Comparison of ENCODE assay signal across 35 cellular contexts in the genomic region with DNA sequence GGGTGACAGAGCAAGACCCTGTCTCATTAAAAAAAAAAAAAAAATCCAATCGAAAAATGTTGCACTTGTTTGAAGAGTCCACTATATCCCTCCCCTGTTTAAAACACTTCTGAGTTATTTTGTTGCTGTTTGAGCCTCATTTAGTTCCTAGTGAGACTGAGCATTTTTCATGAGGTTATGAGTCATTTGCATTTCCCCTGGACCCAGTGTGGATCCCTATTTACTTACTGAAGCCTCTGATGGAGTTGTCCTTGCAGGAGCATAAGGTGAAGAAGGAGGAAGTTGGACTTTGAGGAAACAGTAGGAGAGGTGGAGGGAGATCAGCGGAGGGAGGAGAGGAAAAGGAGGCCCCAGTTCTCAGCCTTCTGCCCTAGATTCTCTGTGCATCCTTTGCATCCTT. TPM values are rescaled to one million over a fixed set of nuclear protein-coding genes. Genes with fewer than 3 reads are reported as not detected.
"Had no signal": no experiment of that assay in that cellular context is flagged by ENCODE, and none has a peak within 500 bp of the region (broad histone marks: within the 10 kb centered on the region; RNA-seq: fewer than 3 reads in every experiment).

No MANE protein-coding gene starts in this region.

- H3K4me3 Mint-ChIP-seq: activated CD4-positive, alpha-beta memory T cell treated with anti-CD3 and anti-CD28 coated beads, Interleukin-2, amount 10 ng/mL, durations not matched to agents 7 days and 5 days; activated CD4-positive, alpha-beta T cell treated with anti-CD3 and anti-CD28 coated beads, Interleukin-2, amount 10 ng/mL, durations not matched to agents 7 days and 5 days; activated naive CD4-positive, alpha-beta T cell treated with anti-CD3 and anti-CD28 coated beads, Interleukin-2, amount 10 ng/mL, durations not matched to agents 7 days and 5 days; activated naive CD8-positive, alpha-beta T cell treated with anti-CD3 and anti-CD28 coated beads, Interleukin-2, amount 10 ng/mL, durations not matched to agents 7 days and 5 days; activated T-cell treated with anti-CD3 and anti-CD28 coated beads, Interleukin-2, amount 50 U/mL, for 24 hours; neural crest cell; stimulated activated memory B cell treated with anti-CD40 and anti-IgM and Interleukin-4, amounts not matched to agents 10 μg/mL and 1 μg/mL and 100 μg/mL, for 72 hours; stimulated activated naive CD8-positive, alpha-beta T cell treated with anti-CD3 and anti-CD28 coated beads, Interleukin-15, amount 100 ng/mL, for 72 hours; T-helper 17 cell; type B pancreatic cell; WTC11 had no signal

- H3K4me2 ChIP-seq: smooth muscle cell had no signal

- H3K27ac Mint-ChIP-seq: activated CD4-positive, alpha-beta memory T cell treated with anti-CD3 and anti-CD28 coated beads, Interleukin-2, amount 10 ng/mL, durations not matched to agents 7 days and 5 days; activated CD4-positive, alpha-beta T cell treated with anti-CD3 and anti-CD28 coated beads, Interleukin-2, amount 10 ng/mL, durations not matched to agents 7 days and 5 days; activated naive CD4-positive, alpha-beta T cell treated with anti-CD3 and anti-CD28 coated beads, Interleukin-2, amount 10 ng/mL, durations not matched to agents 7 days and 5 days; activated naive CD8-positive, alpha-beta T cell treated with anti-CD3 and anti-CD28 coated beads, Interleukin-2, amount 10 ng/mL, durations not matched to agents 7 days and 5 days; activated T-cell treated with anti-CD3 and anti-CD28 coated beads, Interleukin-2, amount 50 U/mL, for 24 hours; stimulated activated memory B cell treated with anti-CD40 and anti-IgM and Interleukin-4, amounts not matched to agents 10 μg/mL and 1 μg/mL and 100 μg/mL, for 72 hours; stimulated activated naive CD8-positive, alpha-beta T cell treated with anti-CD3 and anti-CD28 coated beads, Interleukin-15, amount 100 ng/mL, for 72 hours; T-helper 17 cell; type B pancreatic cell; WTC11 had no signal

- H3K36me3 ChIP-seq: brain microvascular endothelial cell, esophagus muscularis mucosa, heart right ventricle, left ventricle myocardium inferior, vagina had no signal

- H2AFZ ChIP-seq: parathyroid adenoma had no signal

- H3K79me2 ChIP-seq: parathyroid adenoma had no signal

- ATAC-seq: heart right ventricle; psoas muscle; stimulated activated memory B cell treated with anti-CD40 and anti-IgM and Interleukin-4, amounts not matched to agents 10 μg/mL and 1 μg/mL and 100 μg/mL, for 72 hours; stimulated activated naive CD8-positive, alpha-beta T cell treated with anti-CD3 and anti-CD28 coated beads, Interleukin-15, amount 100 ng/mL, for 72 hours; T-helper 17 cell; WTC11 had no signal

- H3K9me3 Mint-ChIP-seq: activated CD4-positive, alpha-beta memory T cell treated with anti-CD3 and anti-CD28 coated beads, Interleukin-2, amount 10 ng/mL, durations not matched to agents 7 days and 5 days; activated CD4-positive, alpha-beta T cell treated with anti-CD3 and anti-CD28 coated beads, Interleukin-2, amount 10 ng/mL, durations not matched to agents 7 days and 5 days; activated naive CD4-positive, alpha-beta T cell treated with anti-CD3 and anti-CD28 coated beads, Interleukin-2, amount 10 ng/mL, durations not matched to agents 7 days and 5 days; activated naive CD8-positive, alpha-beta T cell treated with anti-CD3 and anti-CD28 coated beads, Interleukin-2, amount 10 ng/mL, durations not matched to agents 7 days and 5 days; activated T-cell treated with anti-CD3 and anti-CD28 coated beads, Interleukin-2, amount 50 U/mL, for 24 hours; neural crest cell; stimulated activated memory B cell treated with anti-CD40 and anti-IgM and Interleukin-4, amounts not matched to agents 10 μg/mL and 1 μg/mL and 100 μg/mL, for 72 hours; stimulated activated naive CD8-positive, alpha-beta T cell treated with anti-CD3 and anti-CD28 coated beads, Interleukin-15, amount 100 ng/mL, for 72 hours; type B pancreatic cell had no signal

- H3K36me3 Mint-ChIP-seq: activated naive CD4-positive, alpha-beta T cell treated with anti-CD3 and anti-CD28 coated beads, Interleukin-2, amount 10 ng/mL, durations not matched to agents 7 days and 5 days; activated naive CD8-positive, alpha-beta T cell treated with anti-CD3 and anti-CD28 coated beads, Interleukin-2, amount 10 ng/mL, durations not matched to agents 7 days and 5 days; stimulated activated memory B cell treated with anti-CD40 and anti-IgM and Interleukin-4, amounts not matched to agents 10 μg/mL and 1 μg/mL and 100 μg/mL, for 72 hours; type B pancreatic cell; WTC11 had no signal

- H3K27ac ChIP-seq: brain microvascular endothelial cell, esophagus muscularis mucosa, heart right ventricle, left ventricle myocardium inferior, parathyroid adenoma, psoas muscle, vagina had no signal

- H3K27me3 ChIP-seq: esophagus muscularis mucosa, vagina had no signal

- H3K9me3 ChIP-seq: esophagus muscularis mucosa, left ventricle myocardium inferior, psoas muscle, vagina had no signal

- H3K4me1 Mint-ChIP-seq: neural crest cell, WTC11 had no signal

- H3K4me1 ChIP-seq: esophagus muscularis mucosa, left ventricle myocardium inferior, parathyroid adenoma, psoas muscle, vagina had no signal

- DNase-seq: activated CD4-positive, alpha-beta memory T cell treated with anti-CD3 and anti-CD28 coated beads, Interleukin-2, amount 10 ng/mL, durations not matched to agents 7 days and 5 days; activated CD4-positive, alpha-beta T cell treated with anti-CD3 and anti-CD28 coated beads for 1 hour; activated CD4-positive, alpha-beta T cell treated with anti-CD3 and anti-CD28 coated beads, Interleukin-2, amount 10 ng/mL, durations not matched to agents 7 days and 5 days; activated CD8-positive, alpha-beta memory T cell treated with anti-CD3 and anti-CD28 coated beads, Interleukin-2, amount 50 U/mL, for 48 hours; activated gamma-delta T cell; activated naive CD4-positive, alpha-beta T cell treated with anti-CD3 and anti-CD28 coated beads, Interleukin-2, amount 10 ng/mL, durations not matched to agents 7 days and 5 days; activated naive CD8-positive, alpha-beta T cell treated with anti-CD3 and anti-CD28 coated beads, Interleukin-2, amount 10 ng/mL, durations not matched to agents 7 days and 5 days; activated T-cell treated with anti-CD3 and anti-CD28 coated beads, Interleukin-2, amount 50 U/mL, for 24 hours; brain microvascular endothelial cell; foreskin melanocyte; heart right ventricle; kidney glomerular epithelial cell; left ventricle myocardium inferior; occipital lobe; psoas muscle; stimulated activated CD4-positive, alpha-beta T cell treated with anti-CD3 and anti-CD28 coated beads, Interleukin-1b, Interleukin-23, amount 100 ng/mL, for 48 hours; stimulated activated CD4-positive, alpha-beta T cell treated with anti-CD3 and anti-CD28 coated beads, Interleukin-4, amount 100 ng/mL, for 4 hours; stimulated activated CD8-positive, alpha-beta memory T cell treated with anti-CD3 and anti-CD28 coated beads, Interleukin-4, amount 100 ng/mL, for 48 hours; stimulated activated naive CD8-positive, alpha-beta T cell treated with anti-CD3 and anti-CD28 coated beads, Interleukin-15, amount 100 ng/mL, for 72 hours; substantia nigra; T-helper 17 cell; T1000 had no signal

- H3K9ac ChIP-seq: parathyroid adenoma had no signal

- H3K4me3 ChIP-seq: esophagus muscularis mucosa, heart right ventricle, left ventricle myocardium inferior, psoas muscle, smooth muscle cell, vagina had no signal

RNA-seq across cellular contexts. Expression of gene CXCR1, which starts 5.1 kb away (rescaled TPM):
- total RNA-seq: astrocyte, chondrocyte, glomerular endothelial cell, lung microvascular endothelial cell, mucosa of gallbladder, neural crest cell, occipital lobe, smooth muscle cell, T-helper 17 cell, WTC11 had no signal
- polyA plus RNA-seq: smooth muscle cell had no signal

RNA-seq across cellular contexts. Expression of gene CXCR2, which starts 35.8 kb away (rescaled TPM):
- total RNA-seq: chondrocyte, glomerular endothelial cell, lung microvascular endothelial cell, neural crest cell, smooth muscle cell had no signal
